19 cellular contexts compared by ENCODE assay signal in genomic region chr7:129307592-129307991, GRCh38.
DNase-seq lines count a peak whose midpoint lies in the region; ATAC-seq, FAIRE-seq and TF ChIP-seq lines count a peak whose summit lies in the region.
"Had no signal": no experiment of that assay in that cellular context is flagged by ENCODE, and none has a peak within 500 bp of the region (broad histone marks: within the 10 kb centered on the region; RNA-seq: fewer than 3 reads in every experiment).

No MANE protein-coding gene starts in this region.

- TF ChIP-seq POLR2A in suprapubic skin (IDR thresholded peaks at IDR 0.05) = no peak

- ATAC-seq in T-helper 17 cell (no peak), SK-N-SH treated with all-trans-retinoic acid at 6 μM for 48 hours (no peak), HG03342 (IDR thresholded peaks at IDR 0.05; ENCODE audit: unreplicated experiment) (no peak)
- ATAC-seq in activated naive CD4-positive, alpha-beta T cell treated with anti-CD3 and anti-CD28 coated beads, Interleukin-2, amount 50 U/mL, for 72 hours = no peak
- ATAC-seq: CD8-positive, alpha-beta T cell; HCT116 had no signal

- H3K4me3 Mint-ChIP-seq in T-helper 17 cell = no peak overlapping the region
- H3K4me3 Mint-ChIP-seq: CD8-positive, alpha-beta T cell had no signal

- no peaks in the 10 kb centered on the region for H3K79me2 ChIP-seq in keratinocyte (ENCODE audit: control insufficient read depth, insufficient read depth, low read length)

- H3K9me3 ChIP-seq in T-helper 17 cell (ENCODE audit: control insufficient read depth, low read length, poor library complexity, severe bottlenecking) (no peaks in the 10 kb centered on the region), keratinocyte (ENCODE audit: control insufficient read depth, low read depth, low read length) (no peaks in the 10 kb centered on the region), suprapubic skin (no peaks in the 10 kb centered on the region)

- H3K9me1 ChIP-seq in keratinocyte (ENCODE audit: control insufficient read depth, extremely low read depth, insufficient read depth, low read length) = no peaks in the 10 kb centered on the region

- 38% methylated on average over 3 of the region's 3 CpGs for WGBS in suprapubic skin

- H3K4me3 ChIP-seq in bronchial epithelial cell (ENCODE audit: low read depth, low read length) (no peak overlapping the region), keratinocyte (ENCODE audit: control insufficient read depth in 2 of 3, extremely low read depth in 1 of 3, insufficient read depth in 2 of 3, low read depth in 1 of 3, low read length in 3 of 3) (peak overlapping the region in 1 of 3 experiments; percentile 40), suprapubic skin (no peak overlapping the region)
- H3K4me3 ChIP-seq: SJCRH30 had no signal

- dilution Hi-C loops in keratinocyte (cut with MboI; ENCODE audit: extremely low pct_ligation_motif_present, low sequenced_read_pairs) = no loop called here

- peaks cover 28% of the 10 kb centered on the region for H3K4me1 ChIP-seq in keratinocyte (ENCODE audit: control insufficient read depth, extremely low read depth, insufficient read depth, low read length)
- H3K4me1 ChIP-seq in suprapubic skin = peaks cover 16% of the 10 kb centered on the region
- H3K4me1 ChIP-seq: SJCRH30 had no signal

- peak overlapping the region; percentile 75 for H3K9ac ChIP-seq in keratinocyte (ENCODE audit: control insufficient read depth, extremely low read depth, insufficient read depth, low read length)

- peak overlapping the region; percentile 71 for H3K4me2 ChIP-seq in keratinocyte (ENCODE audit: control insufficient read depth, extremely low read depth, insufficient read depth, low read depth, low read length)

- H3K27me3 Mint-ChIP-seq in T-helper 17 cell = no peaks in the 10 kb centered on the region

- peak overlapping the region; percentile 93 for H2AFZ ChIP-seq in keratinocyte (ENCODE audit: control insufficient read depth, low read length)

- H3K27ac Mint-ChIP-seq in T-helper 17 cell = peak overlapping the region; percentile 49
- H3K27ac Mint-ChIP-seq in activated naive CD4-positive, alpha-beta T cell treated with anti-CD3 and anti-CD28 coated beads, Interleukin-2, amount 50 U/mL, for 72 hours = peak overlapping the region in 1 of 2 donors; percentile 82
- H3K27ac Mint-ChIP-seq: CD8-positive, alpha-beta T cell had no signal

- H3K27ac ChIP-seq in keratinocyte (ENCODE audit: control insufficient read depth, insufficient read depth, low read length) (peak overlapping the region; percentile 98), suprapubic skin (peak overlapping the region; percentile 52)
- H3K27ac ChIP-seq: SJCRH30 had no signal

- TF ChIP-seq CTCF in bronchial epithelial cell (IDR thresholded peaks at IDR 0.05; ENCODE audit: insufficient read depth, low read length, severe bottlenecking) (no peak), keratinocyte (optimal IDR thresholded peaks at IDR 0.05 in 1 of 3, IDR thresholded peaks at IDR 0.05 in 1 of 3, conservative IDR thresholded peaks at IDR 0.05 in 1 of 3; ENCODE audit: extremely low read depth in 1 of 3, insufficient read depth in 2 of 3, low read length in 3 of 3) (no peak), suprapubic skin (IDR thresholded peaks at IDR 0.05) (no peak)

- H3K36me3 ChIP-seq in bronchial epithelial cell (ENCODE audit: control insufficient read depth, insufficient read depth, low read length) = no peaks in the 10 kb centered on the region
- H3K36me3 ChIP-seq in keratinocyte (ENCODE audit: control insufficient read depth in 2 of 2, extremely low read depth in 1 of 2, insufficient read depth in 2 of 2, low read length in 2 of 2) = no peaks in the 10 kb centered on the region
- no peaks in the 10 kb centered on the region for H3K36me3 ChIP-seq in suprapubic skin
- H3K36me3 ChIP-seq: SJCRH30 had no signal

- TF ChIP-seq EP300 in suprapubic skin (IDR thresholded peaks at IDR 0.05) = no peak

- peak; percentile 92 for FAIRE-seq in bronchial epithelial cell (lab: Jason Lieb, UNC)
- no peak for FAIRE-seq in keratinocyte (lab: Jason Lieb, UNC)
- FAIRE-seq: D721Med, HTR-8/SVneo had no signal

- peaks cover 6% of the 10 kb centered on the region for H3K36me3 Mint-ChIP-seq in T-helper 17 cell (ENCODE audit: low read depth)
- peaks cover 6 to 23% of the 10 kb centered on the region in 2 donors for H3K36me3 Mint-ChIP-seq in activated naive CD4-positive, alpha-beta T cell treated with anti-CD3 and anti-CD28 coated beads, Interleukin-2, amount 50 U/mL, for 72 hours

- H3K27me3 ChIP-seq in bronchial epithelial cell (ENCODE audit: control insufficient read depth, insufficient read depth, low read length) = no peaks in the 10 kb centered on the region
- no peaks in the 10 kb centered on the region for H3K27me3 ChIP-seq in keratinocyte (ENCODE audit: control insufficient read depth, extremely low read depth, insufficient read depth, low read length)
- no peaks in the 10 kb centered on the region for H3K27me3 ChIP-seq in suprapubic skin
- H3K27me3 ChIP-seq: SJCRH30 had no signal

- peaks cover 17% of the 10 kb centered on the region for H3K4me1 Mint-ChIP-seq in T-helper 17 cell

- peaks cover 5 to 6% of the 10 kb centered on the region in 2 donors for H3K9me3 Mint-ChIP-seq in activated naive CD4-positive, alpha-beta T cell treated with anti-CD3 and anti-CD28 coated beads, Interleukin-2, amount 50 U/mL, for 72 hours

- no peaks in the 10 kb centered on the region for H4K20me1 ChIP-seq in keratinocyte (ENCODE audit: control insufficient read depth, extremely low read depth, insufficient read depth, low read length)

- DNase-seq in T-helper 17 cell (no peak), bronchial epithelial cell (ENCODE audit: low read depth) (peak; percentile 98), keratinocyte (ENCODE audit: low read depth, low spot score) (peak; percentile 86), suprapubic skin (ENCODE audit: low spot score in 2 of 2) (no peak)
- no peak for DNase-seq in activated naive CD4-positive, alpha-beta T cell treated with anti-CD3 and anti-CD28 coated beads, Interleukin-2, amount 50 U/mL, for 72 hours (ENCODE audit: low spot score in 2 of 2)
- DNase-seq: CD8-positive, alpha-beta T cell; DMS79 treated with DMSO at 0.1 percent for 48 hours; GDM1; KG1; NCI-H1105 treated with DMSO at 0.1 percent for 48 hours; NCI-H2029; NCI-H2171 treated with DMSO at 0.1 percent for 48 hours; NCI-H510A; SJCRH30 had no signal

TF ChIP-seq in SK-N-SH treated with all-trans-retinoic acid at 6 μM for 48 hours, 23 proteins besides CTCF, POLR2A, EP300 and RAD21:
- TF ChIP-seq ZC3H10 (CRISPR knock-in tag; IDR thresholded peaks at IDR 0.05) (no peak), ARNTL (CRISPR knock-in tag; IDR thresholded peaks at IDR 0.05; ENCODE audit: borderline replicate concordance, low read depth) (no peak), ZNF565 (CRISPR knock-in tag; conservative IDR thresholded peaks at IDR 0.05; ENCODE audit: low read depth) (no peak), SNAI2 (CRISPR knock-in tag; IDR thresholded peaks at IDR 0.05) (no peak), PPARA (CRISPR knock-in tag; IDR thresholded peaks at IDR 0.05; ENCODE audit: borderline replicate concordance) (no peak), BACH2 (CRISPR knock-in tag; IDR thresholded peaks at IDR 0.05; ENCODE audit: borderline replicate concordance) (no peak), POU6F1 (CRISPR knock-in tag; IDR thresholded peaks at IDR 0.05; ENCODE audit: borderline replicate concordance, low read depth) (no peak)
TF ChIP-seq in SK-N-SH treated with all-trans-retinoic acid at 6 μM for 48 hours: peak in this region for 0.

Comparison
In these comparisons a context has a peak if more than half of its experiments do, and no peak if none do; other contexts are left out.
1. DNase-seq: peak in bronchial epithelial cell (single experiment) and keratinocyte (single experiment); none in T-helper 17 cell (0 of 3), suprapubic skin (0 of 2) and activated naive CD4-positive, alpha-beta T cell treated with anti-CD3 and anti-CD28 coated beads, Interleukin-2, amount 50 U/mL, for 72 hours (0 of 2).